In genomic region chr11:62757846-62758788, GRCh38 we compare ENCODE assay signal across 1 cellular context.
TF ChIP-seq lines count a peak whose summit lies in the region.

No MANE protein-coding gene starts in this region.

TF ChIP-seq in HepG2, 621 proteins besides CTCF, POLR2A, EP300 and RAD21:
- TF ChIP-seq ZNF274 (CRISPR knock-in tag; IDR thresholded peaks at IDR 0.05), result no peak
- peak; percentile 20; the same call in 1 of the 2 replicates for TF ChIP-seq ZNF281 (CRISPR knock-in tag; IDR thresholded peaks at IDR 0.05; ENCODE audit: borderline replicate concordance)
- peak; percentile 20; the same call in 1 of the 2 replicates for TF ChIP-seq ETV5 (CRISPR knock-in tag; IDR thresholded peaks at IDR 0.05; ENCODE audit: borderline replicate concordance)
- TF ChIP-seq CEBPB (IDR thresholded peaks at IDR 0.05; ENCODE audit: borderline replicate concordance, low read depth, low read length), result peak; percentile 47; the same call in 1 of the 2 replicates
